Comparison of ENCODE assay signal across 23 cellular contexts in genomic region chr1:27609618-27610240, GRCh38. TPM values are rescaled to one million over a fixed set of nuclear protein-coding genes. Genes with fewer than 3 reads are reported as not detected.
DNase-seq lines count a peak whose midpoint lies in the region; ATAC-seq and TF ChIP-seq lines count a peak whose summit lies in the region.
"Had no signal": no experiment of that assay in that cellular context is flagged by ENCODE, and none has a peak within 500 bp of the region (broad histone marks: within the 10 kb centered on the region; RNA-seq: fewer than 3 reads in every experiment).

No MANE protein-coding gene starts in this region.

- H3K36me3 ChIP-seq in CD8-positive, alpha-beta T cell (ENCODE audit: insufficient read depth, low read length): no peaks in the 10 kb centered on the region
- peaks cover 45% of the 10 kb centered on the region for H3K36me3 ChIP-seq in neutrophil
- H3K36me3 ChIP-seq: adrenal gland, breast epithelium had no signal

- no peak overlapping the region for H3K27ac Mint-ChIP-seq in CD8-positive, alpha-beta T cell
- H3K27ac Mint-ChIP-seq: stimulated activated naive CD8-positive, alpha-beta T cell treated with anti-CD3 and anti-CD28 coated beads, Interleukin-15, Interleukin-2, amounts not matched to agents 100 ng/mL and 50 ng/mL, for 24 hours had no signal

- no peaks in the 10 kb centered on the region for H3K27me3 Mint-ChIP-seq in CD8-positive, alpha-beta T cell (ENCODE audit: low read depth)
- H3K27me3 Mint-ChIP-seq: naive thymus-derived CD8-positive, alpha-beta T cell; stimulated activated naive CD8-positive, alpha-beta T cell treated with anti-CD3 and anti-CD28 coated beads, Interleukin-15, Interleukin-2, amounts not matched to agents 100 ng/mL and 50 ng/mL, for 24 hours had no signal

- H3K27ac ChIP-seq in CD8-positive, alpha-beta T cell (ENCODE audit: low read depth, low read length): no peak overlapping the region
- H3K27ac ChIP-seq in neutrophil: peak overlapping the region; percentile 64
- H3K27ac ChIP-seq: adrenal gland, breast epithelium, SK-N-MC had no signal

- POLR2A ChIA-PET in CD8-positive, alpha-beta T cell (lab: Charles Lee): interaction anchor here (1.7 to 3.8 kb wide), 4 partner anchors 8 to 53 kb away, joined by 3 to 40 read pairs (median 6); no protein-coding TSS in a partner anchor

- H3K27me3 ChIP-seq in CD8-positive, alpha-beta T cell (ENCODE audit: insufficient read depth, low read length): no peaks in the 10 kb centered on the region
- peaks cover 4% of the 10 kb centered on the region for H3K27me3 ChIP-seq in neutrophil
- H3K27me3 ChIP-seq: adrenal gland, breast epithelium had no signal

- ATAC-seq in CD8-positive, alpha-beta T cell: peak; percentile 20
- ATAC-seq in GM18907 (IDR thresholded peaks at IDR 0.05; ENCODE audit: unreplicated experiment): peak; percentile 26
- ATAC-seq in HG02885 (IDR thresholded peaks at IDR 0.05; ENCODE audit: poor library complexity, unreplicated experiment): no peak
- ATAC-seq: Panc1, sciatic nerve had no signal

- peaks cover 38% of the 10 kb centered on the region for H3K4me1 Mint-ChIP-seq in CD8-positive, alpha-beta T cell (ENCODE audit: low read depth)

- no peak overlapping the region for H3K4me3 ChIP-seq in CD8-positive, alpha-beta T cell (ENCODE audit: low read depth, low read length)
- H3K4me3 ChIP-seq in neutrophil (ENCODE audit: low read depth in 1 of 2, low read length in 1 of 2): no peak overlapping the region
- H3K4me3 ChIP-seq: adrenal gland, breast epithelium, SK-N-MC had no signal

- H3K4me1 ChIP-seq in CD8-positive, alpha-beta T cell (ENCODE audit: insufficient read depth, low read length): peaks cover 61% of the 10 kb centered on the region
- H3K4me1 ChIP-seq in neutrophil (ENCODE audit: control insufficient read depth in 1 of 2, insufficient read depth in 1 of 2, low read depth in 1 of 2, low read length in 1 of 2): peaks cover 23 to 31% of the 10 kb centered on the region in 2 experiments
- H3K4me1 ChIP-seq: breast epithelium had no signal

- H3K9me3 Mint-ChIP-seq in CD8-positive, alpha-beta T cell: no peaks in the 10 kb centered on the region
- H3K9me3 Mint-ChIP-seq: naive thymus-derived CD8-positive, alpha-beta T cell; stimulated activated naive CD8-positive, alpha-beta T cell treated with anti-CD3 and anti-CD28 coated beads, Interleukin-15, Interleukin-2, amounts not matched to agents 100 ng/mL and 50 ng/mL, for 24 hours had no signal

- intact Hi-C loops in CD8-positive, alpha-beta T cell (cut with DNase I, micrococcal nuclease): loop anchor here (1.0 to 10.0 kb wide), 4 partner anchors 33 to 375 kb away; partner anchors contain the start of genes STX12 (in 1 of the 2) and WDTC1 (in 1 of the 2)

- no peaks in the 10 kb centered on the region for H3K9me3 ChIP-seq in CD8-positive, alpha-beta T cell (ENCODE audit: low read length)
- peaks cover 17% of the 10 kb centered on the region for H3K9me3 ChIP-seq in neutrophil
- H3K9me3 ChIP-seq: adrenal gland, breast epithelium had no signal

- TF ChIP-seq CTCF in CD8-positive, alpha-beta T cell (IDR thresholded peaks at IDR 0.05): no peak
- TF ChIP-seq CTCF in neutrophil (IDR thresholded peaks at IDR 0.05): no peak

- peaks cover 5% of the 10 kb centered on the region for H3K36me3 Mint-ChIP-seq in CD8-positive, alpha-beta T cell
- H3K36me3 Mint-ChIP-seq: naive thymus-derived CD8-positive, alpha-beta T cell had no signal

- no peak overlapping the region for H3K4me3 Mint-ChIP-seq in CD8-positive, alpha-beta T cell
- H3K4me3 Mint-ChIP-seq: naive thymus-derived CD8-positive, alpha-beta T cell; stimulated activated naive CD8-positive, alpha-beta T cell treated with anti-CD3 and anti-CD28 coated beads, Interleukin-15, Interleukin-2, amounts not matched to agents 100 ng/mL and 50 ng/mL, for 24 hours had no signal

- no peak for DNase-seq in CD8-positive, alpha-beta T cell
- peak; percentile 78 for DNase-seq in RPMI8226
- no peak for DNase-seq in activated T-cell treated with anti-CD3 and anti-CD28 coated beads, Interleukin-2, amount 50 U/mL, for 1 hour
- no peak for DNase-seq in activated CD4-positive, alpha-beta T cell treated with anti-CD3 and anti-CD28 coated beads for 48 hours
- DNase-seq: activated effector memory CD4-positive, alpha-beta T cell treated with anti-CD3 and anti-CD28 coated beads, Interleukin-2, amount 50 U/mL, for 16 hours; hypothalamus; KG1; mammary epithelial cell; naive thymus-derived CD8-positive, alpha-beta T cell; NCI-H1417 treated with DMSO at 0.1 percent for 48 hours; NCI-H524 treated with DMSO at 0.1 percent for 48 hours; T-helper 9 cell; trophoblast cell had no signal

- CTCF ChIA-PET in CD8-positive, alpha-beta T cell (lab: Charles Lee): interaction anchor here (0.6 to 14.7 kb wide), 14 partner anchors 9 to 200 kb away, joined by 3 to 405 read pairs (median 6); partner anchors contain the start of gene IFI6

RNA-seq across cellular contexts. Expression of gene AHDC1, which starts 5.8 kb away (rescaled TPM):
- 10 to 100 TPM; 19.5 to 21.1 TPM for total RNA-seq in CD8-positive, alpha-beta T cell

RNA-seq across cellular contexts. Expression of gene FGR, which starts 25.3 kb away (rescaled TPM):
- total RNA-seq in CD8-positive, alpha-beta T cell: 1 to 10 TPM; 1.4 to 2.5 TPM
- total RNA-seq: fibroblast of villous mesenchyme had no signal
